Comparison of ENCODE assay signal across 14 cellular contexts in genomic region chr6:57262491-57262890, GRCh38. TPM values are rescaled to one million over a fixed set of nuclear protein-coding genes. Genes with fewer than 3 reads are reported as not detected.
A peak's percentile ranks its signal among the peaks of the same experiment; 100 is the strongest.
DNase-seq lines count a peak whose midpoint lies in the region; ATAC-seq and TF ChIP-seq lines count a peak whose summit lies in the region.
"Had no signal": no experiment of that assay in that cellular context is flagged by ENCODE, and none has a peak within 500 bp of the region (broad histone marks: within the 10 kb centered on the region; RNA-seq: fewer than 3 reads in every experiment).

No MANE protein-coding gene starts in this region.

- H3K79me2 ChIP-seq in smooth muscle cell (ENCODE audit: low read depth): no peaks in the 10 kb centered on the region

- ATAC-seq in left lobe of liver: peak; percentile 38
- ATAC-seq in HG03442 (IDR thresholded peaks at IDR 0.05; ENCODE audit: unreplicated experiment): no peak

- H3K4me2 ChIP-seq in smooth muscle cell: peak overlapping the region; percentile 70

- peaks cover 95% of the 10 kb centered on the region for H3K4me1 Mint-ChIP-seq in chondrocyte (ENCODE audit: low read depth)
- H3K4me1 Mint-ChIP-seq: CD4-positive, CD25-positive, alpha-beta regulatory T cell had no signal

- no peaks in the 10 kb centered on the region for H3K9me3 ChIP-seq in smooth muscle cell (replicated peaks; ENCODE audit: low read depth)

- peaks cover 4% of the 10 kb centered on the region for H3K9me3 Mint-ChIP-seq in chondrocyte (ENCODE audit: low read depth)
- H3K9me3 Mint-ChIP-seq: activated CD4-positive, alpha-beta T cell treated with anti-CD3 and anti-CD28 coated beads, Interleukin-2, amount 10 ng/mL, durations not matched to agents 7 days and 5 days; CD4-positive, CD25-positive, alpha-beta regulatory T cell; neural crest cell; stimulated activated naive CD8-positive, alpha-beta T cell treated with anti-CD3 and anti-CD28 coated beads, Interleukin-15, Interleukin-2, amounts not matched to agents 100 ng/mL and 50 ng/mL, for 24 hours had no signal

- no peaks in the 10 kb centered on the region for H3K27me3 Mint-ChIP-seq in chondrocyte (ENCODE audit: low read depth)

- DNase-seq in GM04504 (ENCODE audit: low read depth): peak; percentile 65
- no peak for DNase-seq in chondrocyte (ENCODE audit: low spot score)
- peak; percentile 46 for DNase-seq in left lobe of liver (ENCODE audit: low spot score)
- no peak for DNase-seq in smooth muscle cell (lab: John Stamatoyannopoulos, UW; ENCODE audit: unreplicated experiment)
- no peak for DNase-seq in SIG-M5 treated with dmso at 0.1 percent for 504 hours (lab: John Stamatoyannopoulos, UW; ENCODE audit: unreplicated experiment)
- no peak for DNase-seq in HuH-7 (ENCODE audit: low spot score)
- no peak for DNase-seq in NCI-H187 treated with DMSO at 0.1 percent for 48 hours (lab: John Stamatoyannopoulos, UW)
- DNase-seq: activated CD4-positive, alpha-beta T cell treated with anti-CD3 and anti-CD28 coated beads, Interleukin-2, amount 10 ng/mL, durations not matched to agents 7 days and 5 days; CD4-positive, CD25-positive, alpha-beta regulatory T cell; NCI-H69; stimulated activated CD4-positive, alpha-beta T cell treated with anti-CD3 and anti-CD28 coated beads, Interleukin-2, amount 100 ng/mL, for 48 hours had no signal

- WGBS in smooth muscle cell (ENCODE audit: low lambda C conversion rate): 63% methylated on average over 2 of the region's 2 CpGs

- peaks cover 14% of the 10 kb centered on the region for H3K4me1 ChIP-seq in smooth muscle cell (ENCODE audit: low read depth)

- no peaks in the 10 kb centered on the region for H3K27me3 ChIP-seq in smooth muscle cell (ENCODE audit: low read depth)

- no peak overlapping the region for H3K4me3 ChIP-seq in smooth muscle cell

- TF ChIP-seq CTCF in chondrocyte (IDR thresholded peaks at IDR 0.05) (no peak), smooth muscle cell (IDR thresholded peaks at IDR 0.05; ENCODE audit: borderline replicate concordance, insufficient read depth, poor library complexity, severe bottlenecking) (no peak)

- peak overlapping the region; percentile 86 for H3K27ac ChIP-seq in smooth muscle cell (ENCODE audit: low read depth)

- H3K36me3 ChIP-seq in smooth muscle cell (ENCODE audit: low read depth): no peaks in the 10 kb centered on the region

- no peaks in the 10 kb centered on the region for H4K20me1 ChIP-seq in smooth muscle cell (ENCODE audit: low read depth)

- peak overlapping the region; percentile 84 for H3K27ac Mint-ChIP-seq in chondrocyte (ENCODE audit: unreplicated experiment)
- H3K27ac Mint-ChIP-seq: activated CD4-positive, alpha-beta T cell treated with anti-CD3 and anti-CD28 coated beads, Interleukin-2, amount 10 ng/mL, durations not matched to agents 7 days and 5 days; CD4-positive, CD25-positive, alpha-beta regulatory T cell had no signal

- no peaks in the 10 kb centered on the region for H3K36me3 Mint-ChIP-seq in chondrocyte (ENCODE audit: low read depth)
- H3K36me3 Mint-ChIP-seq: CD4-positive, CD25-positive, alpha-beta regulatory T cell had no signal

- H3K4me3 Mint-ChIP-seq in chondrocyte (ENCODE audit: unreplicated experiment): no peak overlapping the region
- H3K4me3 Mint-ChIP-seq: activated CD4-positive, alpha-beta T cell treated with anti-CD3 and anti-CD28 coated beads, Interleukin-2, amount 10 ng/mL, durations not matched to agents 7 days and 5 days; CD4-positive, CD25-positive, alpha-beta regulatory T cell; neural crest cell; stimulated activated naive CD8-positive, alpha-beta T cell treated with anti-CD3 and anti-CD28 coated beads, Interleukin-15, Interleukin-2, amounts not matched to agents 100 ng/mL and 50 ng/mL, for 24 hours had no signal

- H3F3A ChIP-seq in smooth muscle cell (ENCODE audit: low read depth): peaks cover 32% of the 10 kb centered on the region

- no peak overlapping the region for H2AFZ ChIP-seq in smooth muscle cell (ENCODE audit: low read depth)

- peak overlapping the region; percentile 0 for H3K9ac ChIP-seq in smooth muscle cell (ENCODE audit: low read depth)

RNA-seq across cellular contexts. Expression of gene RAB23, which starts 40.4 kb away (rescaled TPM):
- total RNA-seq in chondrocyte: 69.7 to 79.4 TPM (median 78.4 TPM) in 3 replicates
- 2.5 TPM for total RNA-seq in left lobe of liver
- total RNA-seq in smooth muscle cell: 95.3 and 112 TPM in 2 replicates
- 46.3 and 51.4 TPM in 2 replicates for polyA plus RNA-seq in smooth muscle cell

RNA-seq across cellular contexts. Expression of gene PRIM2, which starts 54.9 kb away (rescaled TPM):
- total RNA-seq in chondrocyte (10.8 to 19.1 TPM (median 11.6 TPM) in 3 replicates), left lobe of liver (4.3 TPM), smooth muscle cell (13.7 and 18.1 TPM in 2 replicates)
- 6.3 and 7.0 TPM in 2 replicates for polyA plus RNA-seq in smooth muscle cell

Comparison
In these comparisons a context has a peak if more than half of its experiments do, and no peak if none do; other contexts are left out.
1. DNase-seq: peak in GM04504 (single experiment) and left lobe of liver (single experiment); none in chondrocyte (single experiment), smooth muscle cell (single experiment), SIG-M5 treated with dmso at 0.1 percent for 504 hours (single experiment), HuH-7 (single experiment) and NCI-H187 treated with DMSO at 0.1 percent for 48 hours (single experiment).
2. RNA of gene RAB23, which starts 40.4 kb away (total RNA-seq): 95.3 to 112 TPM in smooth muscle cell and 69.7 to 79.4 TPM in chondrocyte; 2.5 TPM in left lobe of liver (single experiment); every median in the first group is over 10 times any median in the second.